Comparison of ENCODE assay signal across 2 cellular contexts in genomic region chr6:2938004-2938631, GRCh38.
TF ChIP-seq lines count a peak whose summit lies in the region.

No MANE protein-coding gene starts in this region.

TF ChIP-seq in HepG2, 621 proteins besides CTCF, POLR2A, EP300 and RAD21 (continues in another document):
- TF ChIP-seq FOXO4 (CRISPR knock-in tag; conservative IDR thresholded peaks at IDR 0.05), result 0 out of 2 replicates have a peak, but pooled peaks have one; percentile 13
- TF ChIP-seq TFE3 (CRISPR knock-in tag; IDR thresholded peaks at IDR 0.05), result no peak
- no peak for TF ChIP-seq POLR2AphosphoS5 (IDR thresholded peaks at IDR 0.05; ENCODE audit: low read depth, low read length)
- TF ChIP-seq ZBTB38 (CRISPR knock-in tag; IDR thresholded peaks at IDR 0.05), result no peak
- TF ChIP-seq ZNF747 (CRISPR knock-in tag; IDR thresholded peaks at IDR 0.05; ENCODE audit: borderline replicate concordance), result no peak
- TF ChIP-seq DNMT1 (CRISPR knock-in tag; IDR thresholded peaks at IDR 0.05), result 0 out of 2 replicates have a peak, but pooled peaks have one; percentile 18
- no peak for TF ChIP-seq ONECUT2 (CRISPR knock-in tag; IDR thresholded peaks at IDR 0.05)
- TF ChIP-seq YEATS2 (CRISPR knock-in tag; IDR thresholded peaks at IDR 0.05; ENCODE audit: borderline replicate concordance), result no peak
- no peak for TF ChIP-seq MYC (CRISPR knock-in tag; IDR thresholded peaks at IDR 0.05; ENCODE audit: borderline replicate concordance)
- TF ChIP-seq KDM5A (IDR thresholded peaks at IDR 0.05; ENCODE audit: borderline replicate concordance, low read length), result no peak
- no peak for TF ChIP-seq AKNA (CRISPR knock-in tag; IDR thresholded peaks at IDR 0.05; ENCODE audit: borderline replicate concordance)
- TF ChIP-seq ZNF138 (CRISPR knock-in tag; IDR thresholded peaks at IDR 0.05; ENCODE audit: low read depth), result no peak
- TF ChIP-seq ZNF704 (CRISPR knock-in tag; IDR thresholded peaks at IDR 0.05; ENCODE audit: borderline replicate concordance), result no peak
- no peak for TF ChIP-seq TFDP2 (CRISPR knock-in tag; IDR thresholded peaks at IDR 0.05)
- no peak for TF ChIP-seq SETDB1 (CRISPR knock-in tag; IDR thresholded peaks at IDR 0.05; ENCODE audit: borderline replicate concordance)

TF ChIP-seq in SK-N-SH, 30 proteins besides CTCF, POLR2A, EP300 and RAD21:
- no peak for TF ChIP-seq YY1 (IDR thresholded peaks at IDR 0.05; ENCODE audit: low read depth)
- no peak for TF ChIP-seq NRF1 (IDR thresholded peaks at IDR 0.05; ENCODE audit: low read depth, low read length)
- no peak for TF ChIP-seq FOSL2 (IDR thresholded peaks at IDR 0.05; ENCODE audit: borderline replicate concordance, low read depth)
- no peak for TF ChIP-seq TEAD4 (IDR thresholded peaks at IDR 0.05; ENCODE audit: borderline replicate concordance, insufficient read depth)
- TF ChIP-seq GABPA (IDR thresholded peaks at IDR 0.05; ENCODE audit: low read depth), result no peak
- TF ChIP-seq MXI1 (IDR thresholded peaks at IDR 0.05; ENCODE audit: low read depth, low read length), result no peak
- no peak for TF ChIP-seq USF1 (IDR thresholded peaks at IDR 0.05; ENCODE audit: borderline replicate concordance, low read depth)
- TF ChIP-seq JUND (IDR thresholded peaks at IDR 0.05), result no peak
- TF ChIP-seq FOXM1 (IDR thresholded peaks at IDR 0.05; ENCODE audit: low read depth), result no peak
- no peak for TF ChIP-seq USF2 (IDR thresholded peaks at IDR 0.05; ENCODE audit: borderline replicate concordance, low read depth, low read length)
- no peak for TF ChIP-seq SMC3 (IDR thresholded peaks at IDR 0.05; ENCODE audit: low read depth, low read length)
- TF ChIP-seq ELF1 (IDR thresholded peaks at IDR 0.05), result no peak
- no peak for TF ChIP-seq NFIC (IDR thresholded peaks at IDR 0.05; ENCODE audit: borderline replicate concordance)
- no peak for TF ChIP-seq SIN3A (IDR thresholded peaks at IDR 0.05; ENCODE audit: borderline replicate concordance, low read depth, low read length)
- no peak for TF ChIP-seq REST (IDR thresholded peaks at IDR 0.05; ENCODE audit: low read depth, low read length)
- TF ChIP-seq MAX (IDR thresholded peaks at IDR 0.05; ENCODE audit: low read depth), result no peak
